Comparison of ENCODE assay signal across 8 cellular contexts in the genomic region with DNA sequence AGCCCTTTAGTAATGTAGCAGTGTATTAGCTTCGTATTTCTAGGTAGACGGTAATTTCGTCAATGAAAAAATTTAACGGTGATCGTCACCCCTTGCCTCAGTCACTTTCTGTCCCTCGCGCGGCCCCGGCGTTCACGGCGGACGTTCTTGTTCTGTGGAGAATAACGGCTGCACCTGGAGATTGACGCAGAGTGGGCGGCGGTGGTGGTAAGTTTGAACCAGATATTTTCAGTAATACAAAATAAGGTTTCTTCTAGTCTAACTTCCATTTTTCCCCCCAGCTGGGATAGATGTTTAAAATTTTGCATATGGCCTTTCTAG. TPM values are rescaled to one million over a fixed set of nuclear protein-coding genes. Genes with fewer than 3 reads are reported as not detected.
DNase-seq lines count a peak whose midpoint lies in the region; ATAC-seq and TF ChIP-seq lines count a peak whose summit lies in the region.

No MANE protein-coding gene starts in this region.

- H3K27ac ChIP-seq in CD4-positive, alpha-beta memory T cell (ENCODE audit: low read depth, low read length), result peak overlapping the region; percentile 98
- peak overlapping the region; percentile 85 to 94 for H3K27ac ChIP-seq in SK-N-SH (ENCODE audit: low read depth in 2 of 2, low read length in 1 of 2)
- peak overlapping the region; percentile 98 for H3K27ac ChIP-seq in duodenal mucosa (ENCODE audit: low read depth, low read length)
- H3K27ac ChIP-seq in thoracic aorta, result peak overlapping the region; percentile 86 to 94

- H3K9ac ChIP-seq in SK-N-SH (peak overlapping the region; percentile 73), duodenal mucosa (ENCODE audit: low read depth in 1 of 2, low read length in 2 of 2) (peak overlapping the region; percentile 63 to 94)

- POLR2A ChIA-PET in CD4-positive, alpha-beta memory T cell (lab: Charles Lee; ENCODE audit: partially characterized antibody), result interaction anchor here (1.0 to 3.2 kb wide), 13 partner anchors 10 to 243 kb away, joined by 3 to 33 read pairs (median 7); partner anchors contain the start of genes CHFR, ZNF26, ZNF268 and ZNF84
- POLR2A ChIA-PET in SK-N-SH (lab: Yijun Ruan, JAX), result interaction anchor here (0.7 to 3.0 kb wide), 3 partner anchors 40 to 51 kb away, joined by 5 to 18 read pairs (median 5); partner anchors contain the start of genes ZNF140 and ZNF268

- no peaks in the 10 kb centered on the region for H3K79me2 ChIP-seq in SK-N-SH (ENCODE audit: insufficient read depth)

- ATAC-seq in GM21825 (IDR thresholded peaks at IDR 0.05; ENCODE audit: unreplicated experiment), result peak; percentile 5
- peak; percentile 6 for ATAC-seq in thoracic aorta (ENCODE audit: insufficient number of reproducible peaks, low FRiP score, low read depth)

- H3K27ac Mint-ChIP-seq in CD4-positive, alpha-beta memory T cell, result peak overlapping the region; percentile 92 to 100 (median 99)
- peak overlapping the region; percentile 100 for H3K27ac Mint-ChIP-seq in mesothelial cell of epicardium

- H2AFZ ChIP-seq in SK-N-SH (ENCODE audit: low read depth), result peak overlapping the region; percentile 96

- peaks cover 11 to 25% (median 20%) of the 10 kb centered on the region in 4 donors for H3K4me1 Mint-ChIP-seq in CD4-positive, alpha-beta memory T cell
- H3K4me1 Mint-ChIP-seq in mesothelial cell of epicardium, result peaks cover 14% of the 10 kb centered on the region

- TF ChIP-seq RAD21 in SK-N-SH (IDR thresholded peaks at IDR 0.05; ENCODE audit: low read length), result no peak

- CTCF ChIA-PET in CD4-positive, alpha-beta memory T cell (lab: Charles Lee; ENCODE audit: partially characterized antibody), result interaction anchor here (0.9 kb wide), 1 partner anchor 51 kb away, joined by 5 read pairs; the partner anchor contains the start of gene ZNF268
- CTCF ChIA-PET in SK-N-SH (lab: Yijun Ruan, JAX), result interaction anchor here (1.4 kb wide), 1 partner anchor 11 kb away, joined by 3 read pairs; no protein-coding TSS in a partner anchor

- intact Hi-C loops in CD4-positive, alpha-beta memory T cell (cut with micrococcal nuclease), result loop anchor here (1.0 to 2.0 kb wide), 6 partner anchors 50 to 370 kb away; partner anchors contain the start of genes ANKLE2, ZNF140, ZNF26 and ZNF268

- peaks cover 12% of the 10 kb centered on the region for H3K36me3 ChIP-seq in CD4-positive, alpha-beta memory T cell (ENCODE audit: insufficient read depth, low read length)
- peaks cover 19 to 37% of the 10 kb centered on the region in 2 experiments for H3K36me3 ChIP-seq in SK-N-SH (replicated peaks in 1 of 2; ENCODE audit: control insufficient read depth in 1 of 2, insufficient read depth in 2 of 2, low read length in 1 of 2)
- peaks cover 19 to 23% of the 10 kb centered on the region in 2 donors for H3K36me3 ChIP-seq in duodenal mucosa (ENCODE audit: control insufficient read depth in 1 of 2, insufficient read depth in 2 of 2, low read length in 2 of 2)
- H3K36me3 ChIP-seq in thoracic aorta, result peaks cover 18% of the 10 kb centered on the region

- H3K4me3 Mint-ChIP-seq in CD4-positive, alpha-beta memory T cell, result peak overlapping the region; percentile 87 to 99 (median 95)
- peak overlapping the region; percentile 96 for H3K4me3 Mint-ChIP-seq in mesothelial cell of epicardium

- H3K9me2 ChIP-seq in SK-N-SH, result no peaks in the 10 kb centered on the region

- peaks cover 20% of the 10 kb centered on the region for H3F3A ChIP-seq in SK-N-SH (replicated peaks; ENCODE audit: insufficient read depth)

- peaks cover 65 to 72% of the 10 kb centered on the region in 2 donors for H3K36me3 Mint-ChIP-seq in CD4-positive, alpha-beta memory T cell
- H3K36me3 Mint-ChIP-seq in mesothelial cell of epicardium, result peaks cover 69% of the 10 kb centered on the region

- no peaks in the 10 kb centered on the region for H3K27me3 Mint-ChIP-seq in CD4-positive, alpha-beta memory T cell
- H3K27me3 Mint-ChIP-seq in mesothelial cell of epicardium (ENCODE audit: low read depth), result no peaks in the 10 kb centered on the region

- TF ChIP-seq CTCF in SK-N-SH (IDR thresholded peaks at IDR 0.05) (no peak), mesothelial cell of epicardium (IDR thresholded peaks at IDR 0.05; ENCODE audit: unreplicated experiment) (no peak), thoracic aorta (IDR thresholded peaks at IDR 0.05) (no peak)

- H4K20me1 ChIP-seq in SK-N-SH (ENCODE audit: insufficient read depth), result no peaks in the 10 kb centered on the region

- H3K9me3 ChIP-seq in CD4-positive, alpha-beta memory T cell (ENCODE audit: control insufficient read depth in 1 of 2, low read length in 2 of 2), result peaks cover 5 to 22% of the 10 kb centered on the region in 2 donors
- H3K9me3 ChIP-seq in SK-N-SH, result peaks cover 24% of the 10 kb centered on the region
- peaks cover 39 to 40% of the 10 kb centered on the region in 2 donors for H3K9me3 ChIP-seq in duodenal mucosa (ENCODE audit: control insufficient read depth in 1 of 2, low read length in 2 of 2)
- peaks cover 70% of the 10 kb centered on the region for H3K9me3 ChIP-seq in thoracic aorta

- peak overlapping the region; percentile 59 to 87 for H3K4me3 ChIP-seq in CD4-positive, alpha-beta memory T cell (ENCODE audit: low read length in 2 of 2)
- peak overlapping the region; percentile 78 to 84 for H3K4me3 ChIP-seq in SK-N-SH (ENCODE audit: low read depth in 2 of 2, low read length in 1 of 2)
- peak overlapping the region; percentile 78 to 99 for H3K4me3 ChIP-seq in duodenal mucosa (ENCODE audit: low read depth in 1 of 2, low read length in 2 of 2)
- peak overlapping the region; percentile 93 for H3K4me3 ChIP-seq in thoracic aorta

- 5% methylated on average over 15 of the region's 17 CpGs for WGBS in SK-N-SH (ENCODE audit: low lambda C conversion rate)

- DNase-seq in CD4-positive, alpha-beta memory T cell, result no peak
- DNase-seq in SK-N-SH (peak; percentile 19), mesothelial cell of epicardium (ENCODE audit: low spot score in 2 of 2, unreplicated experiment in 2 of 2) (peak in 1 of 2 experiments; percentile 52), thoracic aorta (ENCODE audit: low spot score) (no peak), foreskin melanocyte (no peak), NCI-H226 (no peak)

- H3K4me2 ChIP-seq in SK-N-SH, result peak overlapping the region; percentile 80

- no peaks in the 10 kb centered on the region for H3K27me3 ChIP-seq in CD4-positive, alpha-beta memory T cell (ENCODE audit: insufficient read depth, low read length)
- no peaks in the 10 kb centered on the region for H3K27me3 ChIP-seq in SK-N-SH (ENCODE audit: insufficient read depth)
- no peaks in the 10 kb centered on the region for H3K27me3 ChIP-seq in duodenal mucosa (ENCODE audit: control insufficient read depth in 1 of 2, insufficient read depth in 2 of 2, low read length in 2 of 2)
- H3K27me3 ChIP-seq in thoracic aorta (replicated peaks; ENCODE audit: insufficient read depth), result no peaks in the 10 kb centered on the region

- peaks cover 11 to 89% (median 75%) of the 10 kb centered on the region in 8 donors for H3K9me3 Mint-ChIP-seq in CD4-positive, alpha-beta memory T cell
- peaks cover 51% of the 10 kb centered on the region for H3K9me3 Mint-ChIP-seq in mesothelial cell of epicardium

- H3K4me1 ChIP-seq in CD4-positive, alpha-beta memory T cell (ENCODE audit: insufficient read depth, low read length), result peaks cover 10% of the 10 kb centered on the region
- H3K4me1 ChIP-seq in SK-N-SH (ENCODE audit: control insufficient read depth in 1 of 2, insufficient read depth in 2 of 2, low read depth in 1 of 2, low read length in 1 of 2) (no peaks in the 10 kb centered on the region; a peak in 1 of 4 replicates), duodenal mucosa (ENCODE audit: control insufficient read depth in 1 of 2, insufficient read depth in 2 of 2, low read length in 2 of 2) (no peaks in the 10 kb centered on the region), thoracic aorta (ENCODE audit: control insufficient read depth in 1 of 2, low read depth in 2 of 2) (peaks cover 6 to 8% of the 10 kb centered on the region in 2 donors)

- TF ChIP-seq EP300 in SK-N-SH (IDR thresholded peaks at IDR 0.05; ENCODE audit: borderline replicate concordance in 1 of 2, low read depth in 1 of 2, low read length in 1 of 2), result no peak

TF ChIP-seq in SK-N-SH, 30 proteins besides CTCF, POLR2A, EP300 and RAD21 (continues in another document):
- TF ChIP-seq ELF1 (IDR thresholded peaks at IDR 0.05) (no peak), SIN3A (IDR thresholded peaks at IDR 0.05; ENCODE audit: borderline replicate concordance, low read depth, low read length) (no peak), RFX5 (IDR thresholded peaks at IDR 0.05; ENCODE audit: low read length) (peak; percentile 7; the same call in 1 of the 2 replicates)

RNA-seq across cellular contexts. Expression of gene ZNF10, which starts 0.3 kb away (rescaled TPM):
- total RNA-seq in CD4-positive, alpha-beta memory T cell, result 10 to 100 TPM; 17.4 to 19.6 TPM
- 10 to 100 TPM in 1 of 2 donors, 1 to 10 TPM in 1; 8.1 to 11.3 TPM for polyA plus RNA-seq in CD4-positive, alpha-beta memory T cell
- 4.0 and 4.5 TPM in 2 replicates for polyA plus RNA-seq in SK-N-SH (2012; rRNA removed)
- polyA plus RNA-seq in SK-N-SH (2012; cell fraction: cytosol; rRNA removed), result 2.1 and 2.4 TPM in 2 replicates
- 8.9 and 18.4 TPM in 2 replicates for polyA plus RNA-seq in SK-N-SH (2012; cell fraction: nucleus; rRNA removed)
- total RNA-seq in mesothelial cell of epicardium (26.0 to 30.6 TPM (median 27.6 TPM) in 3 replicates), thoracic aorta (10 to 100 TPM; 13.9 to 14.7 TPM)

RNA-seq across cellular contexts. Expression of gene ZNF891, which starts 0.7 kb away (rescaled TPM):
- 1 to 10 TPM; 6.2 to 7.3 TPM for total RNA-seq in CD4-positive, alpha-beta memory T cell
- under 1 TPM; 0.37 to 0.75 TPM for polyA plus RNA-seq in CD4-positive, alpha-beta memory T cell
- polyA plus RNA-seq in SK-N-SH (2012; rRNA removed), result 0.33 and 0.50 TPM in 2 replicates
- polyA plus RNA-seq in SK-N-SH (2012; cell fraction: cytosol; rRNA removed), result 0.27 and 0.30 TPM in 2 replicates
- 0.74 and 1.8 TPM in 2 replicates for polyA plus RNA-seq in SK-N-SH (2012; cell fraction: nucleus; rRNA removed)
- 5.6 to 6.2 TPM (median 5.8 TPM) in 3 replicates for total RNA-seq in mesothelial cell of epicardium
- total RNA-seq in thoracic aorta, result 1 to 10 TPM; 4.3 to 5.4 TPM

RNA-seq across cellular contexts. Expression of gene ZNF140, which starts 50.0 kb away (rescaled TPM):
- 10 to 100 TPM; 25.2 to 28.2 TPM for total RNA-seq in CD4-positive, alpha-beta memory T cell
- polyA plus RNA-seq in CD4-positive, alpha-beta memory T cell, result 10 to 100 TPM; 24.6 to 26.2 TPM
- polyA plus RNA-seq in SK-N-SH (2012; rRNA removed), result 5.1 and 7.9 TPM in 2 replicates
- polyA plus RNA-seq in SK-N-SH (2012; cell fraction: cytosol; rRNA removed), result 7.3 and 8.1 TPM in 2 replicates
- 9.1 and 15.5 TPM in 2 replicates for polyA plus RNA-seq in SK-N-SH (2012; cell fraction: nucleus; rRNA removed)
- 26.5 to 29.2 TPM (median 29.1 TPM) in 3 replicates for total RNA-seq in mesothelial cell of epicardium
- 10 to 100 TPM in 1 of 2 donors, 1 to 10 TPM in 1; 5.0 to 16.2 TPM for total RNA-seq in thoracic aorta

RNA-seq across cellular contexts. Expression of gene ZNF268, which starts 50.5 kb away (rescaled TPM):
- total RNA-seq in CD4-positive, alpha-beta memory T cell, result 10 to 100 TPM; 34.9 to 39.6 TPM
- polyA plus RNA-seq in CD4-positive, alpha-beta memory T cell, result 10 to 100 TPM; 18.5 to 19.6 TPM
- polyA plus RNA-seq in SK-N-SH (2012; rRNA removed), result 5.2 and 5.5 TPM in 2 replicates
- 4.3 and 4.4 TPM in 2 replicates for polyA plus RNA-seq in SK-N-SH (2012; cell fraction: cytosol; rRNA removed)
- 3.3 and 6.8 TPM in 2 replicates for polyA plus RNA-seq in SK-N-SH (2012; cell fraction: nucleus; rRNA removed)
- total RNA-seq in mesothelial cell of epicardium (30.3 to 34.9 TPM (median 33.7 TPM) in 3 replicates), thoracic aorta (10 to 100 TPM; 21.3 to 25.5 TPM)
